ENCODE assay signal across 2 cellular contexts in the genomic region with DNA sequence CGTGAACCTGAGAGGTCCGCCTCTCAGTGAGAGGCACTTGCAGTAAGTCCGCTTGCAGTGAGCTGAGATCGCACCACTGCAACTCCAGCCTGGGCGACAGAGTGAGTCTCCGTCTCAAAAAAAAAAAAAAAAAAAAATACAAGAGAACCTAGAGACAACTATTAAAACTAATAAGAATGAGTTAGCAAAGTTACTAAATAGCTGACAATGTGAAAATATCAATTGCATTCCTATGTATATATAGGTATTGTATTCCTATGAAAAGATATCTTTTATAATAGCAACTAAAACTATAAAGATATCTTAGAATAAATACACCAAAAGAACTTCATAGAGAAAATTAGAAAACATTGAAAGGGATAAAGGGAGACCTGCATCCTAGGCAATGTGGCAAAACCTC.
A peak's percentile ranks its signal among the peaks of the same experiment; 100 is the strongest.
TF ChIP-seq lines count a peak whose summit lies in the region.

No MANE protein-coding gene starts in this region.

TF ChIP-seq in HepG2, 621 proteins besides CTCF, POLR2A, EP300 and RAD21 (continues in another document):
- TF ChIP-seq ZNF484 (CRISPR knock-in tag; IDR thresholded peaks at IDR 0.05; ENCODE audit: borderline replicate concordance, low read depth) (no peak), NCOA1 (CRISPR knock-in tag; IDR thresholded peaks at IDR 0.05) (no peak), NFATC3 (CRISPR knock-in tag; IDR thresholded peaks at IDR 0.05) (no peak), ZNF629 (CRISPR knock-in tag; conservative IDR thresholded peaks at IDR 0.05) (no peak), MAFK (conservative IDR thresholded peaks at IDR 0.05 in 1 of 2, IDR thresholded peaks at IDR 0.05 in 1 of 2; ENCODE audit: low read length in 2 of 2) (peak; percentile 14 to 43; a peak in 2 of 4 replicates), ZNF737 (CRISPR knock-in tag; IDR thresholded peaks at IDR 0.05; ENCODE audit: borderline replicate concordance) (no peak)
- TF ChIP-seq, protein P1, sequence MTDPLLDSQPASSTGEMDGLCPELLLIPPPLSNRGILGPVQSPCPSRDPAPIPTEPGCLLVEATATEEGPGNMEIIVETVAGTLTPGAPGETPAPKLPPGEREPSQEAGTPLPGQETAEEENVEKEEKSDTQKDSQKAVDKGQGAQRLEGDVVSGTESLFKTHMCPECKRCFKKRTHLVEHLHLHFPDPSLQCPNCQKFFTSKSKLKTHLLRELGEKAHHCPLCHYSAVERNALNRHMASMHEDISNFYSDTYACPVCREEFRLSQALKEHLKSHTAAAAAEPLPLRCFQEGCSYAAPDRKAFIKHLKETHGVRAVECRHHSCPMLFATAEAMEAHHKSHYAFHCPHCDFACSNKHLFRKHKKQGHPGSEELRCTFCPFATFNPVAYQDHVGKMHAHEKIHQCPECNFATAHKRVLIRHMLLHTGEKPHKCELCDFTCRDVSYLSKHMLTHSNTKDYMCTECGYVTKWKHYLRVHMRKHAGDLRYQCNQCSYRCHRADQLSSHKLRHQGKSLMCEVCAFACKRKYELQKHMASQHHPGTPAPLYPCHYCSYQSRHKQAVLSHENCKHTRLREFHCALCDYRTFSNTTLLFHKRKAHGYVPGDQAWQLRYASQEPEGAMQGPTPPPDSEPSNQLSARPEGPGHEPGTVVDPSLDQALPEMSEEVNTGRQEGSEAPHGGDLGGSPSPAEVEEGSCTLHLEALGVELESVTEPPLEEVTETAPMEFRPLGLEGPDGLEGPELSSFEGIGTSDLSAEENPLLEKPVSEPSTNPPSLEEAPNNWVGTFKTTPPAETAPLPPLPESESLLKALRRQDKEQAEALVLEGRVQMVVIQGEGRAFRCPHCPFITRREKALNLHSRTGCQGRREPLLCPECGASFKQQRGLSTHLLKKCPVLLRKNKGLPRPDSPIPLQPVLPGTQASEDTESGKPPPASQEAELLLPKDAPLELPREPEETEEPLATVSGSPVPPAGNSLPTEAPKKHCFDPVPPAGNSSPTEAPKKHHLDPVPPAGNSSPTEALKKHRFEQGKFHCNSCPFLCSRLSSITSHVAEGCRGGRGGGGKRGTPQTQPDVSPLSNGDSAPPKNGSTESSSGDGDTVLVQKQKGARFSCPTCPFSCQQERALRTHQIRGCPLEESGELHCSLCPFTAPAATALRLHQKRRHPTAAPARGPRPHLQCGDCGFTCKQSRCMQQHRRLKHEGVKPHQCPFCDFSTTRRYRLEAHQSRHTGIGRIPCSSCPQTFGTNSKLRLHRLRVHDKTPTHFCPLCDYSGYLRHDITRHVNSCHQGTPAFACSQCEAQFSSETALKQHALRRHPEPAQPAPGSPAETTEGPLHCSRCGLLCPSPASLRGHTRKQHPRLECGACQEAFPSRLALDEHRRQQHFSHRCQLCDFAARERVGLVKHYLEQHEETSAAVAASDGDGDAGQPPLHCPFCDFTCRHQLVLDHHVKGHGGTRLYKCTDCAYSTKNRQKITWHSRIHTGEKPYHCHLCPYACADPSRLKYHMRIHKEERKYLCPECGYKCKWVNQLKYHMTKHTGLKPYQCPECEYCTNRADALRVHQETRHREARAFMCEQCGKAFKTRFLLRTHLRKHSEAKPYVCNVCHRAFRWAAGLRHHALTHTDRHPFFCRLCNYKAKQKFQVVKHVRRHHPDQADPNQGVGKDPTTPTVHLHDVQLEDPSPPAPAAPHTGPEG (CRISPR knock-in tag; IDR thresholded peaks at IDR 0.05): no peak
- TF ChIP-seq, protein P2, sequence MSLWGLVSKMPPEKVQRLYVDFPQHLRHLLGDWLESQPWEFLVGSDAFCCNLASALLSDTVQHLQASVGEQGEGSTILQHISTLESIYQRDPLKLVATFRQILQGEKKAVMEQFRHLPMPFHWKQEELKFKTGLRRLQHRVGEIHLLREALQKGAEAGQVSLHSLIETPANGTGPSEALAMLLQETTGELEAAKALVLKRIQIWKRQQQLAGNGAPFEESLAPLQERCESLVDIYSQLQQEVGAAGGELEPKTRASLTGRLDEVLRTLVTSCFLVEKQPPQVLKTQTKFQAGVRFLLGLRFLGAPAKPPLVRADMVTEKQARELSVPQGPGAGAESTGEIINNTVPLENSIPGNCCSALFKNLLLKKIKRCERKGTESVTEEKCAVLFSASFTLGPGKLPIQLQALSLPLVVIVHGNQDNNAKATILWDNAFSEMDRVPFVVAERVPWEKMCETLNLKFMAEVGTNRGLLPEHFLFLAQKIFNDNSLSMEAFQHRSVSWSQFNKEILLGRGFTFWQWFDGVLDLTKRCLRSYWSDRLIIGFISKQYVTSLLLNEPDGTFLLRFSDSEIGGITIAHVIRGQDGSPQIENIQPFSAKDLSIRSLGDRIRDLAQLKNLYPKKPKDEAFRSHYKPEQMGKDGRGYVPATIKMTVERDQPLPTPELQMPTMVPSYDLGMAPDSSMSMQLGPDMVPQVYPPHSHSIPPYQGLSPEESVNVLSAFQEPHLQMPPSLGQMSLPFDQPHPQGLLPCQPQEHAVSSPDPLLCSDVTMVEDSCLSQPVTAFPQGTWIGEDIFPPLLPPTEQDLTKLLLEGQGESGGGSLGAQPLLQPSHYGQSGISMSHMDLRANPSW (CRISPR knock-in tag; IDR thresholded peaks at IDR 0.05; ENCODE audit: borderline replicate concordance): no peak
- TF ChIP-seq, protein P3, sequence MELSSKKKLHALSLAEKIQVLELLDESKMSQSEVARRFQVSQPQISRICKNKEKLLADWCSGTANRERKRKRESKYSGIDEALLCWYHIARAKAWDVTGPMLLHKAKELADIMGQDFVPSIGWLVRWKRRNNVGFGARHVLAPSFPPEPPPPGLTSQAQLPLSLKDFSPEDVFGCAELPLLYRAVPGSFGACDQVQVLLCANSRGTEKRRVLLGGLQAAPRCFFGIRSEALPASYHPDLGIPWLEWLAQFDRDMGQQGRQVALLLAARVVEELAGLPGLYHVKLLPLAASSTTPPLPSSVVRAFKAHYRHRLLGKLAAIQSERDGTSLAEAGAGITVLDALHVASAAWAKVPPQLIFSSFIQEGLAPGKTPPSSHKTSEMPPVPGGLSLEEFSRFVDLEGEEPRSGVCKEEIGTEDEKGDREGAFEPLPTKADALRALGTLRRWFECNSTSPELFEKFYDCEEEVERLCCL (CRISPR knock-in tag; IDR thresholded peaks at IDR 0.05; ENCODE audit: borderline replicate concordance): no peak
- TF ChIP-seq, protein P4, sequence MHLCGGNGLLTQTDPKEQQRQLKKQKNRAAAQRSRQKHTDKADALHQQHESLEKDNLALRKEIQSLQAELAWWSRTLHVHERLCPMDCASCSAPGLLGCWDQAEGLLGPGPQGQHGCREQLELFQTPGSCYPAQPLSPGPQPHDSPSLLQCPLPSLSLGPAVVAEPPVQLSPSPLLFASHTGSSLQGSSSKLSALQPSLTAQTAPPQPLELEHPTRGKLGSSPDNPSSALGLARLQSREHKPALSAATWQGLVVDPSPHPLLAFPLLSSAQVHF (CRISPR knock-in tag; IDR thresholded peaks at IDR 0.05): no peak

TF ChIP-seq in WTC11, 78 proteins besides CTCF, POLR2A, EP300 and RAD21 (continues in another document):
- TF ChIP-seq PRRX2 (CRISPR knock-in tag; IDR thresholded peaks at IDR 0.05) (no peak), ZNF317 (CRISPR knock-in tag; IDR thresholded peaks at IDR 0.05; ENCODE audit: borderline replicate concordance, low read depth) (no peak), CREM (CRISPR knock-in tag; IDR thresholded peaks at IDR 0.05) (no peak), NFE2L1 (CRISPR knock-in tag; IDR thresholded peaks at IDR 0.05) (no peak), SMAD3 (CRISPR knock-in tag; IDR thresholded peaks at IDR 0.05; ENCODE audit: borderline replicate concordance) (no peak), HMGA2 (CRISPR knock-in tag; IDR thresholded peaks at IDR 0.05) (no peak), TP53 (CRISPR knock-in tag; IDR thresholded peaks at IDR 0.05) (no peak), SMAD4 (CRISPR knock-in tag; IDR thresholded peaks at IDR 0.05) (no peak)
- TF ChIP-seq, protein P2 (CRISPR knock-in tag; conservative IDR thresholded peaks at IDR 0.05; ENCODE audit: low read depth): no peak
- TF ChIP-seq, protein P5, sequence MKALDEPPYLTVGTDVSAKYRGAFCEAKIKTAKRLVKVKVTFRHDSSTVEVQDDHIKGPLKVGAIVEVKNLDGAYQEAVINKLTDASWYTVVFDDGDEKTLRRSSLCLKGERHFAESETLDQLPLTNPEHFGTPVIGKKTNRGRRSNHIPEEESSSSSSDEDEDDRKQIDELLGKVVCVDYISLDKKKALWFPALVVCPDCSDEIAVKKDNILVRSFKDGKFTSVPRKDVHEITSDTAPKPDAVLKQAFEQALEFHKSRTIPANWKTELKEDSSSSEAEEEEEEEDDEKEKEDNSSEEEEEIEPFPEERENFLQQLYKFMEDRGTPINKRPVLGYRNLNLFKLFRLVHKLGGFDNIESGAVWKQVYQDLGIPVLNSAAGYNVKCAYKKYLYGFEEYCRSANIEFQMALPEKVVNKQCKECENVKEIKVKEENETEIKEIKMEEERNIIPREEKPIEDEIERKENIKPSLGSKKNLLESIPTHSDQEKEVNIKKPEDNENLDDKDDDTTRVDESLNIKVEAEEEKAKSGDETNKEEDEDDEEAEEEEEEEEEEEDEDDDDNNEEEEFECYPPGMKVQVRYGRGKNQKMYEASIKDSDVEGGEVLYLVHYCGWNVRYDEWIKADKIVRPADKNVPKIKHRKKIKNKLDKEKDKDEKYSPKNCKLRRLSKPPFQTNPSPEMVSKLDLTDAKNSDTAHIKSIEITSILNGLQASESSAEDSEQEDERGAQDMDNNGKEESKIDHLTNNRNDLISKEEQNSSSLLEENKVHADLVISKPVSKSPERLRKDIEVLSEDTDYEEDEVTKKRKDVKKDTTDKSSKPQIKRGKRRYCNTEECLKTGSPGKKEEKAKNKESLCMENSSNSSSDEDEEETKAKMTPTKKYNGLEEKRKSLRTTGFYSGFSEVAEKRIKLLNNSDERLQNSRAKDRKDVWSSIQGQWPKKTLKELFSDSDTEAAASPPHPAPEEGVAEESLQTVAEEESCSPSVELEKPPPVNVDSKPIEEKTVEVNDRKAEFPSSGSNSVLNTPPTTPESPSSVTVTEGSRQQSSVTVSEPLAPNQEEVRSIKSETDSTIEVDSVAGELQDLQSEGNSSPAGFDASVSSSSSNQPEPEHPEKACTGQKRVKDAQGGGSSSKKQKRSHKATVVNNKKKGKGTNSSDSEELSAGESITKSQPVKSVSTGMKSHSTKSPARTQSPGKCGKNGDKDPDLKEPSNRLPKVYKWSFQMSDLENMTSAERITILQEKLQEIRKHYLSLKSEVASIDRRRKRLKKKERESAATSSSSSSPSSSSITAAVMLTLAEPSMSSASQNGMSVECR (CRISPR knock-in tag; IDR thresholded peaks at IDR 0.05; ENCODE audit: borderline replicate concordance): no peak
- TF ChIP-seq, protein P6, sequence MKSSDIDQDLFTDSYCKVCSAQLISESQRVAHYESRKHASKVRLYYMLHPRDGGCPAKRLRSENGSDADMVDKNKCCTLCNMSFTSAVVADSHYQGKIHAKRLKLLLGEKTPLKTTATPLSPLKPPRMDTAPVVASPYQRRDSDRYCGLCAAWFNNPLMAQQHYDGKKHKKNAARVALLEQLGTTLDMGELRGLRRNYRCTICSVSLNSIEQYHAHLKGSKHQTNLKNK (CRISPR knock-in tag; IDR thresholded peaks at IDR 0.05): no peak
- TF ChIP-seq, protein P7, sequence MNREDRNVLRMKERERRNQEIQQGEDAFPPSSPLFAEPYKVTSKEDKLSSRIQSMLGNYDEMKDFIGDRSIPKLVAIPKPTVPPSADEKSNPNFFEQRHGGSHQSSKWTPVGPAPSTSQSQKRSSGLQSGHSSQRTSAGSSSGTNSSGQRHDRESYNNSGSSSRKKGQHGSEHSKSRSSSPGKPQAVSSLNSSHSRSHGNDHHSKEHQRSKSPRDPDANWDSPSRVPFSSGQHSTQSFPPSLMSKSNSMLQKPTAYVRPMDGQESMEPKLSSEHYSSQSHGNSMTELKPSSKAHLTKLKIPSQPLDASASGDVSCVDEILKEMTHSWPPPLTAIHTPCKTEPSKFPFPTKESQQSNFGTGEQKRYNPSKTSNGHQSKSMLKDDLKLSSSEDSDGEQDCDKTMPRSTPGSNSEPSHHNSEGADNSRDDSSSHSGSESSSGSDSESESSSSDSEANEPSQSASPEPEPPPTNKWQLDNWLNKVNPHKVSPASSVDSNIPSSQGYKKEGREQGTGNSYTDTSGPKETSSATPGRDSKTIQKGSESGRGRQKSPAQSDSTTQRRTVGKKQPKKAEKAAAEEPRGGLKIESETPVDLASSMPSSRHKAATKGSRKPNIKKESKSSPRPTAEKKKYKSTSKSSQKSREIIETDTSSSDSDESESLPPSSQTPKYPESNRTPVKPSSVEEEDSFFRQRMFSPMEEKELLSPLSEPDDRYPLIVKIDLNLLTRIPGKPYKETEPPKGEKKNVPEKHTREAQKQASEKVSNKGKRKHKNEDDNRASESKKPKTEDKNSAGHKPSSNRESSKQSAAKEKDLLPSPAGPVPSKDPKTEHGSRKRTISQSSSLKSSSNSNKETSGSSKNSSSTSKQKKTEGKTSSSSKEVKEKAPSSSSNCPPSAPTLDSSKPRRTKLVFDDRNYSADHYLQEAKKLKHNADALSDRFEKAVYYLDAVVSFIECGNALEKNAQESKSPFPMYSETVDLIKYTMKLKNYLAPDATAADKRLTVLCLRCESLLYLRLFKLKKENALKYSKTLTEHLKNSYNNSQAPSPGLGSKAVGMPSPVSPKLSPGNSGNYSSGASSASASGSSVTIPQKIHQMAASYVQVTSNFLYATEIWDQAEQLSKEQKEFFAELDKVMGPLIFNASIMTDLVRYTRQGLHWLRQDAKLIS (CRISPR knock-in tag; IDR thresholded peaks at IDR 0.05; ENCODE audit: borderline replicate concordance): no peak
- TF ChIP-seq, protein P8, sequence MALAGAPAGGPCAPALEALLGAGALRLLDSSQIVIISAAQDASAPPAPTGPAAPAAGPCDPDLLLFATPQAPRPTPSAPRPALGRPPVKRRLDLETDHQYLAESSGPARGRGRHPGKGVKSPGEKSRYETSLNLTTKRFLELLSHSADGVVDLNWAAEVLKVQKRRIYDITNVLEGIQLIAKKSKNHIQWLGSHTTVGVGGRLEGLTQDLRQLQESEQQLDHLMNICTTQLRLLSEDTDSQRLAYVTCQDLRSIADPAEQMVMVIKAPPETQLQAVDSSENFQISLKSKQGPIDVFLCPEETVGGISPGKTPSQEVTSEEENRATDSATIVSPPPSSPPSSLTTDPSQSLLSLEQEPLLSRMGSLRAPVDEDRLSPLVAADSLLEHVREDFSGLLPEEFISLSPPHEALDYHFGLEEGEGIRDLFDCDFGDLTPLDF (CRISPR knock-in tag; IDR thresholded peaks at IDR 0.05): no peak
- TF ChIP-seq, protein P9, sequence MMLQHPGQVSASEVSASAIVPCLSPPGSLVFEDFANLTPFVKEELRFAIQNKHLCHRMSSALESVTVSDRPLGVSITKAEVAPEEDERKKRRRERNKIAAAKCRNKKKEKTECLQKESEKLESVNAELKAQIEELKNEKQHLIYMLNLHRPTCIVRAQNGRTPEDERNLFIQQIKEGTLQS (CRISPR knock-in tag; conservative IDR thresholded peaks at IDR 0.05): no peak
